Comparison of ENCODE assay signal across 1 cellular context in the genomic region with DNA sequence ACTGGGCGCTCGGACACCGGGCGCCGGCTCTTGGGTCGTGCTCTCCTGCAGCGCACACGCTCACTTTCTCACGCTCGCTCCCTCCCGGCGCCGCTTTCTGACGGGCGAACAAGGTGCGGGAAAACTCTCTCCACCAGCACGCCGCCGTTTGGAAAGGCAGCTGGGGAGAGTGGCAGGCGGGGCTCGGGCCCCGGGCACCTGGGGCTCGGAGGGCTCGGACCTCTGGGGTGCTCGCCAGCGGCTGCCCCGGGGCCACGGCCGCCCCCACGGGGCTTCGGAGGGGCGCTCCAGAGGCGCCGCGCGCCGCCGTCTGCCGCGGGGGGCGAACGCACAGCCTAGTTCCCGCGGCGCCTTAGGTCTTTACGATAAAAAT.
TF ChIP-seq lines count a peak whose summit lies in the region.

No MANE protein-coding gene starts in this region.

TF ChIP-seq in HepG2, 621 proteins besides CTCF, POLR2A, EP300 and RAD21 (continued from another document and continues in another):
- TF ChIP-seq, protein P1, sequence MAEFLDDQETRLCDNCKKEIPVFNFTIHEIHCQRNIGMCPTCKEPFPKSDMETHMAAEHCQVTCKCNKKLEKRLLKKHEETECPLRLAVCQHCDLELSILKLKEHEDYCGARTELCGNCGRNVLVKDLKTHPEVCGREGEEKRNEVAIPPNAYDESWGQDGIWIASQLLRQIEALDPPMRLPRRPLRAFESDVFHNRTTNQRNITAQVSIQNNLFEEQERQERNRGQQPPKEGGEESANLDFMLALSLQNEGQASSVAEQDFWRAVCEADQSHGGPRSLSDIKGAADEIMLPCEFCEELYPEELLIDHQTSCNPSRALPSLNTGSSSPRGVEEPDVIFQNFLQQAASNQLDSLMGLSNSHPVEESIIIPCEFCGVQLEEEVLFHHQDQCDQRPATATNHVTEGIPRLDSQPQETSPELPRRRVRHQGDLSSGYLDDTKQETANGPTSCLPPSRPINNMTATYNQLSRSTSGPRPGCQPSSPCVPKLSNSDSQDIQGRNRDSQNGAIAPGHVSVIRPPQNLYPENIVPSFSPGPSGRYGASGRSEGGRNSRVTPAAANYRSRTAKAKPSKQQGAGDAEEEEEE (CRISPR knock-in tag; IDR thresholded peaks at IDR 0.05; ENCODE audit: borderline replicate concordance), result no peak
- TF ChIP-seq, protein P2, sequence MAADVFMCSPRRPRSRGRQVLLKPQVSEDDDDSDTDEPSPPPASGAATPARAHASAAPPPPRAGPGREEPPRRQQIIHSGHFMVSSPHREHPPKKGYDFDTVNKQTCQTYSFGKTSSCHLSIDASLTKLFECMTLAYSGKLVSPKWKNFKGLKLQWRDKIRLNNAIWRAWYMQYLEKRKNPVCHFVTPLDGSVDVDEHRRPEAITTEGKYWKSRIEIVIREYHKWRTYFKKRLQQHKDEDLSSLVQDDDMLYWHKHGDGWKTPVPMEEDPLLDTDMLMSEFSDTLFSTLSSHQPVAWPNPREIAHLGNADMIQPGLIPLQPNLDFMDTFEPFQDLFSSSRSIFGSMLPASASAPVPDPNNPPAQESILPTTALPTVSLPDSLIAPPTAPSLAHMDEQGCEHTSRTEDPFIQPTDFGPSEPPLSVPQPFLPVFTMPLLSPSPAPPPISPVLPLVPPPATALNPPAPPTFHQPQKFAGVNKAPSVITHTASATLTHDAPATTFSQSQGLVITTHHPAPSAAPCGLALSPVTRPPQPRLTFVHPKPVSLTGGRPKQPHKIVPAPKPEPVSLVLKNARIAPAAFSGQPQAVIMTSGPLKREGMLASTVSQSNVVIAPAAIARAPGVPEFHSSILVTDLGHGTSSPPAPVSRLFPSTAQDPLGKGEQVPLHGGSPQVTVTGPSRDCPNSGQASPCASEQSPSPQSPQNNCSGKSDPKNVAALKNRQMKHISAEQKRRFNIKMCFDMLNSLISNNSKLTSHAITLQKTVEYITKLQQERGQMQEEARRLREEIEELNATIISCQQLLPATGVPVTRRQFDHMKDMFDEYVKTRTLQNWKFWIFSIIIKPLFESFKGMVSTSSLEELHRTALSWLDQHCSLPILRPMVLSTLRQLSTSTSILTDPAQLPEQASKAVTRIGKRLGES (CRISPR knock-in tag; IDR thresholded peaks at IDR 0.05; ENCODE audit: borderline replicate concordance), result no peak
- TF ChIP-seq JDP2 (CRISPR knock-in tag; IDR thresholded peaks at IDR 0.05; ENCODE audit: borderline replicate concordance) (no peak), ZNF674 (CRISPR knock-in tag; IDR thresholded peaks at IDR 0.05; ENCODE audit: low read depth) (no peak), ZNF777 (CRISPR knock-in tag; IDR thresholded peaks at IDR 0.05) (peak; percentile 94), GABPA (IDR thresholded peaks at IDR 0.05; ENCODE audit: low read depth, low read length) (no peak), GABPA (CRISPR knock-in tag; IDR thresholded peaks at IDR 0.05; ENCODE audit: low read depth) (no peak), ZNF253 (CRISPR knock-in tag; IDR thresholded peaks at IDR 0.05; ENCODE audit: borderline replicate concordance) (no peak), KDM5B (CRISPR knock-in tag; IDR thresholded peaks at IDR 0.05; ENCODE audit: borderline replicate concordance) (no peak), ZNF496 (CRISPR knock-in tag; IDR thresholded peaks at IDR 0.05; ENCODE audit: insufficient replicate concordance) (no peak), SCMH1 (CRISPR knock-in tag; IDR thresholded peaks at IDR 0.05; ENCODE audit: borderline replicate concordance) (no peak), WIZ (CRISPR knock-in tag; IDR thresholded peaks at IDR 0.05) (no peak), MEIS2 (CRISPR knock-in tag; IDR thresholded peaks at IDR 0.05) (0 out of 2 replicates have a peak, but pooled peaks have one; percentile 49), ZSCAN31 (CRISPR knock-in tag; IDR thresholded peaks at IDR 0.05; ENCODE audit: low read depth) (peak; percentile 23; the same call in 1 of the 2 replicates), NFE2 (CRISPR knock-in tag; IDR thresholded peaks at IDR 0.05) (no peak), MAFK (conservative IDR thresholded peaks at IDR 0.05 in 1 of 2, IDR thresholded peaks at IDR 0.05 in 1 of 2; ENCODE audit: low read length in 2 of 2) (no peak), ZNF543 (CRISPR knock-in tag; IDR thresholded peaks at IDR 0.05) (no peak), AGO2 (optimal IDR thresholded peaks at IDR 0.05; ENCODE audit: low read depth, low read length) (peak; percentile 44), GABPB1 (CRISPR knock-in tag; IDR thresholded peaks at IDR 0.05) (peak; percentile 48; the same call in 1 of the 2 replicates), U2AF2 (IDR thresholded peaks at IDR 0.05; ENCODE audit: low read depth, low read length) (no peak), PHF21A (CRISPR knock-in tag; IDR thresholded peaks at IDR 0.05) (no peak), SUZ12 (IDR thresholded peaks at IDR 0.05; ENCODE audit: low read depth, low read length) (no peak), ZNF180 (CRISPR knock-in tag; IDR thresholded peaks at IDR 0.05; ENCODE audit: borderline replicate concordance, low read depth) (no peak), SMAD9 (CRISPR knock-in tag; IDR thresholded peaks at IDR 0.05) (no peak), HDAC6 (IDR thresholded peaks at IDR 0.05; ENCODE audit: low read depth, low read length) (no peak), KMT2A (CRISPR knock-in tag; IDR thresholded peaks at IDR 0.05) (peak; percentile 60; the same call in 1 of the 2 replicates), BRCA1 (CRISPR knock-in tag; IDR thresholded peaks at IDR 0.05) (no peak)
- TF ChIP-seq, protein P3, sequence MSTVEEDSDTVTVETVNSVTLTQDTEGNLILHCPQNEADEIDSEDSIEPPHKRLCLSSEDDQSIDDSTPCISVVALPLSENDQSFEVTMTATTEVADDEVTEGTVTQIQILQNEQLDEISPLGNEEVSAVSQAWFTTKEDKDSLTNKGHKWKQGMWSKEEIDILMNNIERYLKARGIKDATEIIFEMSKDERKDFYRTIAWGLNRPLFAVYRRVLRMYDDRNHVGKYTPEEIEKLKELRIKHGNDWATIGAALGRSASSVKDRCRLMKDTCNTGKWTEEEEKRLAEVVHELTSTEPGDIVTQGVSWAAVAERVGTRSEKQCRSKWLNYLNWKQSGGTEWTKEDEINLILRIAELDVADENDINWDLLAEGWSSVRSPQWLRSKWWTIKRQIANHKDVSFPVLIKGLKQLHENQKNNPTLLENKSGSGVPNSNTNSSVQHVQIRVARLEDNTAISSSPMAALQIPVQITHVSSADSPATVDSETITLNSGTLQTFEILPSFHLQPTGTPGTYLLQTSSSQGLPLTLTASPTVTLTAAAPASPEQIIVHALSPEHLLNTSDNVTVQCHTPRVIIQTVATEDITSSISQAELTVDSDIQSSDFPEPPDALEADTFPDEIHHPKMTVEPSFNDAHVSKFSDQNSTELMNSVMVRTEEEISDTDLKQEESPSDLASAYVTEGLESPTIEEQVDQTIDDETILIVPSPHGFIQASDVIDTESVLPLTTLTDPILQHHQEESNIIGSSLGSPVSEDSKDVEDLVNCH (CRISPR knock-in tag; IDR thresholded peaks at IDR 0.05), result no peak
- TF ChIP-seq, protein P4, sequence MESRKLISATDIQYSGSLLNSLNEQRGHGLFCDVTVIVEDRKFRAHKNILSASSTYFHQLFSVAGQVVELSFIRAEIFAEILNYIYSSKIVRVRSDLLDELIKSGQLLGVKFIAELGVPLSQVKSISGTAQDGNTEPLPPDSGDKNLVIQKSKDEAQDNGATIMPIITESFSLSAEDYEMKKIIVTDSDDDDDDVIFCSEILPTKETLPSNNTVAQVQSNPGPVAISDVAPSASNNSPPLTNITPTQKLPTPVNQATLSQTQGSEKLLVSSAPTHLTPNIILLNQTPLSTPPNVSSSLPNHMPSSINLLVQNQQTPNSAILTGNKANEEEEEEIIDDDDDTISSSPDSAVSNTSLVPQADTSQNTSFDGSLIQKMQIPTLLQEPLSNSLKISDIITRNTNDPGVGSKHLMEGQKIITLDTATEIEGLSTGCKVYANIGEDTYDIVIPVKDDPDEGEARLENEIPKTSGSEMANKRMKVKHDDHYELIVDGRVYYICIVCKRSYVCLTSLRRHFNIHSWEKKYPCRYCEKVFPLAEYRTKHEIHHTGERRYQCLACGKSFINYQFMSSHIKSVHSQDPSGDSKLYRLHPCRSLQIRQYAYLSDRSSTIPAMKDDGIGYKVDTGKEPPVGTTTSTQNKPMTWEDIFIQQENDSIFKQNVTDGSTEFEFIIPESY (CRISPR knock-in tag; IDR thresholded peaks at IDR 0.05), result no peak
- TF ChIP-seq, protein P5, sequence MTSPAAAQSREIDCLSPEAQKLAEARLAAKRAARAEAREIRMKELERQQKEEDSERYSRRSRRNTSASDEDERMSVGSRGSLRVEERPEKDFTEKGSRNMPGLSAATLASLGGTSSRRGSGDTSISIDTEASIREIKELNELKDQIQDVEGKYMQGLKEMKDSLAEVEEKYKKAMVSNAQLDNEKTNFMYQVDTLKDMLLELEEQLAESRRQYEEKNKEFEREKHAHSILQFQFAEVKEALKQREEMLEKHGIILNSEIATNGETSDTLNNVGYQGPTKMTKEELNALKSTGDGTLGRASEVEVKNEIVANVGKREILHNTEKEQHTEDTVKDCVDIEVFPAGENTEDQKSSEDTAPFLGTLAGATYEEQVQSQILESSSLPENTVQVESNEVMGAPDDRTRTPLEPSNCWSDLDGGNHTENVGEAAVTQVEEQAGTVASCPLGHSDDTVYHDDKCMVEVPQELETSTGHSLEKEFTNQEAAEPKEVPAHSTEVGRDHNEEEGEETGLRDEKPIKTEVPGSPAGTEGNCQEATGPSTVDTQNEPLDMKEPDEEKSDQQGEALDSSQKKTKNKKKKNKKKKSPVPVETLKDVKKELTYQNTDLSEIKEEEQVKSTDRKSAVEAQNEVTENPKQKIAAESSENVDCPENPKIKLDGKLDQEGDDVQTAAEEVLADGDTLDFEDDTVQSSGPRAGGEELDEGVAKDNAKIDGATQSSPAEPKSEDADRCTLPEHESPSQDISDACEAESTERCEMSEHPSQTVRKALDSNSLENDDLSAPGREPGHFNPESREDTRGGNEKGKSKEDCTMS (CRISPR knock-in tag; conservative IDR thresholded peaks at IDR 0.05), result no peak
- TF ChIP-seq, protein P6, sequence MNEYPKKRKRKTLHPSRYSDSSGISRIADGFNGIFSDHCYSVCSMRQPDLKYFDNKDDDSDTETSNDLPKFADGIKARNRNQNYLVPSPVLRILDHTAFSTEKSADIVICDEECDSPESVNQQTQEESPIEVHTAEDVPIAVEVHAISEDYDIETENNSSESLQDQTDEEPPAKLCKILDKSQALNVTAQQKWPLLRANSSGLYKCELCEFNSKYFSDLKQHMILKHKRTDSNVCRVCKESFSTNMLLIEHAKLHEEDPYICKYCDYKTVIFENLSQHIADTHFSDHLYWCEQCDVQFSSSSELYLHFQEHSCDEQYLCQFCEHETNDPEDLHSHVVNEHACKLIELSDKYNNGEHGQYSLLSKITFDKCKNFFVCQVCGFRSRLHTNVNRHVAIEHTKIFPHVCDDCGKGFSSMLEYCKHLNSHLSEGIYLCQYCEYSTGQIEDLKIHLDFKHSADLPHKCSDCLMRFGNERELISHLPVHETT (CRISPR knock-in tag; conservative IDR thresholded peaks at IDR 0.05), result no peak
- TF ChIP-seq, protein P7, sequence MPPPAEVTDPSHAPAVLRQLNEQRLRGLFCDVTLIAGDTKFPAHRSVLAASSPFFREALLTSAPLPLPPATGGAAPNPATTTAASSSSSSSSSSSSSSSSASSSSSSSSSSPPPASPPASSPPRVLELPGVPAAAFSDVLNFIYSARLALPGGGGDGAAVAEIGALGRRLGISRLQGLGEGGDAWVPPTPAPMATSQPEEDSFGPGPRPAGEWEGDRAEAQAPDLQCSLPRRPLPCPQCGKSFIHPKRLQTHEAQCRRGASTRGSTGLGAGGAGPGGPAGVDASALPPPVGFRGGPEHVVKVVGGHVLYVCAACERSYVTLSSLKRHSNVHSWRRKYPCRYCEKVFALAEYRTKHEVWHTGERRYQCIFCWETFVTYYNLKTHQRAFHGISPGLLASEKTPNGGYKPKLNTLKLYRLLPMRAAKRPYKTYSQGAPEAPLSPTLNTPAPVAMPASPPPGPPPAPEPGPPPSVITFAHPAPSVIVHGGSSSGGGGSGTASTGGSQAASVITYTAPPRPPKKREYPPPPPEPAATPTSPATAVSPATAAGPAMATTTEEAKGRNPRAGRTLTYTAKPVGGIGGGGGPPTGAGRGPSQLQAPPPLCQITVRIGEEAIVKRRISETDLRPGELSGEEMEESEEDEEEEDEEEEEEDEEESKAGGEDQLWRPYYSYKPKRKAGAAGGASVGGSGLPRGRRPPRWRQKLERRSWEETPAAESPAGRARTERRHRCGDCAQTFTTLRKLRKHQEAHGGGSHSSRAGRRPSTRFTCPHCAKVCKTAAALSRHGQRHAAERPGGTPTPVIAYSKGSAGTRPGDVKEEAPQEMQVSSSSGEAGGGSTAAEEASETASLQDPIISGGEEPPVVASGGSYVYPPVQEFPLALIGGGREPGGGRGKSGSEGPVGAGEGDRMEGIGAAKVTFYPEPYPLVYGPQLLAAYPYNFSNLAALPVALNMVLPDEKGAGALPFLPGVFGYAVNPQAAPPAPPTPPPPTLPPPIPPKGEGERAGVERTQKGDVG (CRISPR knock-in tag; IDR thresholded peaks at IDR 0.05; ENCODE audit: borderline replicate concordance), result no peak
- TF ChIP-seq, protein P8, sequence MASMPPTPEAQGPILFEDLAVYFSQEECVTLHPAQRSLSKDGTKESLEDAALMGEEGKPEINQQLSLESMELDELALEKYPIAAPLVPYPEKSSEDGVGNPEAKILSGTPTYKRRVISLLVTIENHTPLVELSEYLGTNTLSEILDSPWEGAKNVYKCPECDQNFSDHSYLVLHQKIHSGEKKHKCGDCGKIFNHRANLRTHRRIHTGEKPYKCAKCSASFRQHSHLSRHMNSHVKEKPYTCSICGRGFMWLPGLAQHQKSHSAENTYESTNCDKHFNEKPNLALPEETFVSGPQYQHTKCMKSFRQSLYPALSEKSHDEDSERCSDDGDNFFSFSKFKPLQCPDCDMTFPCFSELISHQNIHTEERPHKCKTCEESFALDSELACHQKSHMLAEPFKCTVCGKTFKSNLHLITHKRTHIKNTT (CRISPR knock-in tag; IDR thresholded peaks at IDR 0.05), result no peak
- TF ChIP-seq, protein P9, sequence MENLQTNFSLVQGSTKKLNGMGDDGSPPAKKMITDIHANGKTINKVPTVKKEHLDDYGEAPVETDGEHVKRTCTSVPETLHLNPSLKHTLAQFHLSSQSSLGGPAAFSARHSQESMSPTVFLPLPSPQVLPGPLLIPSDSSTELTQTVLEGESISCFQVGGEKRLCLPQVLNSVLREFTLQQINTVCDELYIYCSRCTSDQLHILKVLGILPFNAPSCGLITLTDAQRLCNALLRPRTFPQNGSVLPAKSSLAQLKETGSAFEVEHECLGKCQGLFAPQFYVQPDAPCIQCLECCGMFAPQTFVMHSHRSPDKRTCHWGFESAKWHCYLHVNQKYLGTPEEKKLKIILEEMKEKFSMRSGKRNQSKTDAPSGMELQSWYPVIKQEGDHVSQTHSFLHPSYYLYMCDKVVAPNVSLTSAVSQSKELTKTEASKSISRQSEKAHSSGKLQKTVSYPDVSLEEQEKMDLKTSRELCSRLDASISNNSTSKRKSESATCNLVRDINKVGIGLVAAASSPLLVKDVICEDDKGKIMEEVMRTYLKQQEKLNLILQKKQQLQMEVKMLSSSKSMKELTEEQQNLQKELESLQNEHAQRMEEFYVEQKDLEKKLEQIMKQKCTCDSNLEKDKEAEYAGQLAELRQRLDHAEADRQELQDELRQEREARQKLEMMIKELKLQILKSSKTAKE (CRISPR knock-in tag; IDR thresholded peaks at IDR 0.05; ENCODE audit: borderline replicate concordance), result no peak
- TF ChIP-seq, protein P10, sequence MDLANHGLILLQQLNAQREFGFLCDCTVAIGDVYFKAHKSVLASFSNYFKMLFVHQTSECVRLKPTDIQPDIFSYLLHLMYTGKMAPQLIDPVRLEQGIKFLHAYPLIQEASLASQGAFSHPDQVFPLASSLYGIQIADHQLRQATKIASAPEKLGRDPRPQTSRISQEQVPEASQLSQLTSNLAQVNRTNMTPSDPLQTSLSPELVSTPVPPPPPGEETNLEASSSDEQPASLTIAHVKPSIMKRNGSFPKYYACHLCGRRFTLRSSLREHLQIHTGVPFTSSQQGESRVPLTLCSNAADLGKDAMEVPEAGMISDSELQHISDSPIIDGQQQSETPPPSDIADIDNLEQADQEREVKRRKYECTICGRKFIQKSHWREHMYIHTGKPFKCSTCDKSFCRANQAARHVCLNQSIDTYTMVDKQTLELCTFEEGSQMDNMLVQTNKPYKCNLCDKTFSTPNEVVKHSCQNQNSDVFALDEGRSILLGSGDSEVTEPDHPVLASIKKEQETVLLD (CRISPR knock-in tag; IDR thresholded peaks at IDR 0.05; ENCODE audit: low read depth), result 0 out of 2 replicates have a peak, but pooled peaks have one; percentile 6
